Comparison of ENCODE assay signal across 8 cellular contexts in genomic region chr17:78343099-78343432, GRCh38. TPM values are rescaled to one million over a fixed set of nuclear protein-coding genes. Genes with fewer than 3 reads are reported as not detected.
DNase-seq lines count a peak whose midpoint lies in the region; ATAC-seq and TF ChIP-seq lines count a peak whose summit lies in the region.

No MANE protein-coding gene starts in this region.

- peak overlapping the region; percentile 10 for H3K4me3 ChIP-seq in choroid plexus epithelial cell (ENCODE audit: low read depth, low read length)

- H3K4me3 Mint-ChIP-seq in memory B cell, result peak overlapping the region; percentile 84

- H3K27me3 Mint-ChIP-seq in memory B cell, result no peaks in the 10 kb centered on the region

- H3K4me1 Mint-ChIP-seq in memory B cell, result peaks cover 59% of the 10 kb centered on the region

- H3K36me3 Mint-ChIP-seq in memory B cell, result no peaks in the 10 kb centered on the region

- H3K9me3 Mint-ChIP-seq in memory B cell, result no peaks in the 10 kb centered on the region

- peak overlapping the region; percentile 97 for H3K27ac Mint-ChIP-seq in memory B cell

- DNase-seq in GF-D8 (lab: John Stamatoyannopoulos, UW) (peak; percentile 30), choroid plexus epithelial cell (ENCODE audit: low read depth) (peak; percentile 93), memory B cell (ENCODE audit: low spot score in 2 of 2) (no peak), NCI-H1048 (lab: John Stamatoyannopoulos, UW) (no peak), NCI-H510A treated with DMSO at 0.1 percent for 48 hours (lab: John Stamatoyannopoulos, UW) (no peak)

- no peak for TF ChIP-seq CTCF in choroid plexus epithelial cell (conservative IDR thresholded peaks at IDR 0.05; ENCODE audit: low read depth, low read length)

- no peak for ATAC-seq in memory B cell (ENCODE audit: low read depth)
- ATAC-seq in HG03196 (IDR thresholded peaks at IDR 0.05; ENCODE audit: unreplicated experiment), result no peak
- ATAC-seq in GM18517 (IDR thresholded peaks at IDR 0.05; ENCODE audit: unreplicated experiment), result no peak

TF ChIP-seq in PFSK-1, 5 proteins besides CTCF, POLR2A, EP300 and RAD21:
- TF ChIP-seq SIN3A (IDR thresholded peaks at IDR 0.05; ENCODE audit: borderline replicate concordance, insufficient read depth, low read length) (no peak), FOXP2 (optimal IDR thresholded peaks at IDR 0.05; ENCODE audit: borderline replicate concordance, extremely low read depth, extremely low read length, insufficient read depth) (peak; percentile 32), POLR2AphosphoS5 (IDR thresholded peaks at IDR 0.05; ENCODE audit: low read depth, low read length) (no peak)

RNA-seq across cellular contexts. Expression of gene SOCS3, which starts 16.8 kb away (rescaled TPM):
- 15.1 TPM for polyA plus RNA-seq in PFSK-1 (2012; ENCODE audit: insufficient read length, low read depth)

RNA-seq across cellular contexts. Expression of gene PGS1, which starts 35.4 kb away (rescaled TPM):
- polyA plus RNA-seq in PFSK-1 (2012; ENCODE audit: insufficient read length, low read depth), result 53.3 TPM

Comparison
In these comparisons a context has a peak if more than half of its experiments do, and no peak if none do; other contexts are left out.
1. DNase-seq: peak in GF-D8 (single experiment) and choroid plexus epithelial cell (single experiment); none in memory B cell (0 of 2), NCI-H1048 (single experiment) and NCI-H510A treated with DMSO at 0.1 percent for 48 hours (single experiment).